ENCODE assay signal across 1 cellular context in genomic region chr9:136841646-136842379, GRCh38.
TF ChIP-seq lines count a peak whose summit lies in the region.

No MANE protein-coding gene starts in this region.

TF ChIP-seq in GM23338, 12 proteins besides CTCF, POLR2A, EP300 and RAD21:
- TF ChIP-seq POLR2AphosphoS5 (IDR thresholded peaks at IDR 0.05; ENCODE audit: low read depth), result peak; percentile 29
